22 cellular contexts compared by ENCODE assay signal in the genomic region with DNA sequence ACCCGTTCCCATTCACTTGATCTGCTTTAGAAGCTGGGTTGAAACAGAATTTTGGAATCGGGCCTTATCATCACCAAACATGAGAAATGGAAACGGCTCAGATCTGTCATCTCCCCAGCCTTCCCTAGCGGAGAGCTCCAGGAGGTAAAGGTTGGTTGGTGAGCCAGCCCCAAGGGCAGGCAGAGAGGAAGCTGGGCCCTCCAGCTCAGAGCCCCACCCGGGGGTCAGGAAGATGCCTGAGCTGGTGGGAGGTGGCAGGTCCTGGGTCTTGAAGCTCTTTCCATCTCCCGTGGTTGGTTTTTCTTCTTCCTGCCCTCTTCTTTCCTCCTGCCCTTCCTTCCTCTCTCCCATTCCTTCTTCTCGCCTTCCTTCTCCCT.
A peak's percentile ranks its signal among the peaks of the same experiment; 100 is the strongest.
DNase-seq lines count a peak whose midpoint lies in the region; ATAC-seq and TF ChIP-seq lines count a peak whose summit lies in the region.
"Had no signal": no experiment of that assay in that cellular context is flagged by ENCODE, and none has a peak within 500 bp of the region (broad histone marks: within the 10 kb centered on the region; RNA-seq: fewer than 3 reads in every experiment).

No MANE protein-coding gene starts in this region.

- intact Hi-C loops in esophagus muscularis mucosa (cut with DNase I): no loop called here
- intact Hi-C loops in ovary (cut with DNase I): no loop called here

- H3K9me3 Mint-ChIP-seq in chondrocyte (ENCODE audit: low read depth) (peaks cover 11% of the 10 kb centered on the region), type B pancreatic cell (peaks cover 16% of the 10 kb centered on the region)

- H3K79me2 ChIP-seq in osteoblast (ENCODE audit: insufficient read depth, low read length): no peaks in the 10 kb centered on the region

- no peak for TF ChIP-seq CTCF in chondrocyte (IDR thresholded peaks at IDR 0.05)
- TF ChIP-seq CTCF in esophagus muscularis mucosa (IDR thresholded peaks at IDR 0.05): no peak
- no peak for TF ChIP-seq CTCF in osteoblast (IDR thresholded peaks at IDR 0.05; ENCODE audit: extremely low read depth, low read depth, low read length)
- no peak for TF ChIP-seq CTCF in type B pancreatic cell (conservative IDR thresholded peaks at IDR 0.05)
- TF ChIP-seq CTCF in ovary (IDR thresholded peaks at IDR 0.05): no peak

- TF ChIP-seq POLR2A in esophagus muscularis mucosa (IDR thresholded peaks at IDR 0.05; ENCODE audit: low read depth) (no peak), ovary (IDR thresholded peaks at IDR 0.05) (no peak)

- H3K27ac ChIP-seq in esophagus muscularis mucosa (replicated peaks in 1 of 4): no peak overlapping the region
- no peak overlapping the region for H3K27ac ChIP-seq in osteoblast (ENCODE audit: low read depth, low read length)
- H3K27ac ChIP-seq in ovary: no peak overlapping the region
- H3K27ac ChIP-seq: A549; BLaER1 treated with 17β-estradiol and CSF1 and Interleukin-3, amounts not matched to agents 10 nM and 100 nM had no signal

- no peak for ATAC-seq in HG02870 (IDR thresholded peaks at IDR 0.05; ENCODE audit: unreplicated experiment)
- ATAC-seq: A549, GM23338, HCT116 had no signal

- H3K4me1 Mint-ChIP-seq in chondrocyte (ENCODE audit: low read depth): no peaks in the 10 kb centered on the region
- H3K4me1 Mint-ChIP-seq in type B pancreatic cell (ENCODE audit: unreplicated experiment): no peaks in the 10 kb centered on the region
- H3K4me1 Mint-ChIP-seq: CD14-positive monocyte; CD8-positive, alpha-beta memory T cell; GM23338; H9 had no signal

- TF ChIP-seq EP300 in esophagus muscularis mucosa (IDR thresholded peaks at IDR 0.05) (no peak), ovary (IDR thresholded peaks at IDR 0.05) (no peak)

- no peak overlapping the region for H2AFZ ChIP-seq in osteoblast (ENCODE audit: low read length)
- H2AFZ ChIP-seq: GM23338 had no signal

- no peak overlapping the region for H3K4me3 ChIP-seq in esophagus muscularis mucosa
- no peak overlapping the region for H3K4me3 ChIP-seq in osteoblast (ENCODE audit: insufficient read depth, low read length)
- H3K4me3 ChIP-seq in ovary: no peak overlapping the region
- H3K4me3 ChIP-seq: A549; BLaER1 treated with 17β-estradiol and CSF1 and Interleukin-3, amounts not matched to agents 10 nM and 100 nM; GM23338 had no signal

- H3K4me3 Mint-ChIP-seq in chondrocyte (ENCODE audit: unreplicated experiment) (no peak overlapping the region), type B pancreatic cell (no peak overlapping the region)
- H3K4me3 Mint-ChIP-seq: CD14-positive monocyte; CD4-positive, alpha-beta T cell; CD8-positive, alpha-beta memory T cell; GM23338; H9 had no signal

- H3K4me1 ChIP-seq in esophagus muscularis mucosa (no peaks in the 10 kb centered on the region), osteoblast (ENCODE audit: insufficient read depth, low read length) (no peaks in the 10 kb centered on the region), ovary (ENCODE audit: insufficient read depth) (no peaks in the 10 kb centered on the region)
- H3K4me1 ChIP-seq: A549; BE2C; BLaER1 treated with 17β-estradiol and CSF1 and Interleukin-3, amounts not matched to agents 10 nM and 100 nM had no signal

- H3K4me2 ChIP-seq in osteoblast (ENCODE audit: insufficient read depth, low read length): no peak overlapping the region
- H3K4me2 ChIP-seq: A549; BLaER1 treated with 17β-estradiol and CSF1 and Interleukin-3, amounts not matched to agents 10 nM and 100 nM; GM23338 had no signal

- H3K36me3 ChIP-seq in esophagus muscularis mucosa (no peaks in the 10 kb centered on the region), osteoblast (ENCODE audit: insufficient read depth, low read length) (no peaks in the 10 kb centered on the region), ovary (no peaks in the 10 kb centered on the region)
- H3K36me3 ChIP-seq: BE2C; BLaER1 treated with 17β-estradiol and CSF1 and Interleukin-3, amounts not matched to agents 10 nM and 100 nM had no signal

- no peaks in the 10 kb centered on the region for H3K36me3 Mint-ChIP-seq in chondrocyte (ENCODE audit: low read depth)
- H3K36me3 Mint-ChIP-seq in type B pancreatic cell: no peaks in the 10 kb centered on the region
- H3K36me3 Mint-ChIP-seq: CD14-positive monocyte; CD8-positive, alpha-beta memory T cell had no signal

- H3K27me3 ChIP-seq in esophagus muscularis mucosa: peaks cover 0 to 4% (median 0%) of the 10 kb centered on the region in 4 donors
- no peaks in the 10 kb centered on the region for H3K27me3 ChIP-seq in osteoblast (ENCODE audit: insufficient read depth, low read length)
- no peaks in the 10 kb centered on the region for H3K27me3 ChIP-seq in ovary
- H3K27me3 ChIP-seq: BE2C; BLaER1 treated with 17β-estradiol and CSF1 and Interleukin-3, amounts not matched to agents 10 nM and 100 nM had no signal

- WGBS in esophagus muscularis mucosa: 84% methylated on average over 7 of the region's 7 CpGs
- WGBS in ovary, 3 donors: 77 to 81% (median 79%) methylated on average over 7 of the region's 7 CpGs

- no peaks in the 10 kb centered on the region for H4K20me1 ChIP-seq in osteoblast (ENCODE audit: insufficient read depth, low read length)
- H4K20me1 ChIP-seq: BLaER1 treated with 17β-estradiol and CSF1 and Interleukin-3, amounts not matched to agents 10 nM and 100 nM had no signal

- H3K9me3 ChIP-seq in esophagus muscularis mucosa (peaks cover 0 to 14% (median 5%) of the 10 kb centered on the region in 4 donors), osteoblast (ENCODE audit: low read depth, low read length) (no peaks in the 10 kb centered on the region), ovary (peaks cover 0 to 3% of the 10 kb centered on the region in 2 donors)
- H3K9me3 ChIP-seq: BE2C had no signal

- no peak overlapping the region for H3K27ac Mint-ChIP-seq in chondrocyte (ENCODE audit: unreplicated experiment)
- H3K27ac Mint-ChIP-seq in type B pancreatic cell: no peak overlapping the region
- H3K27ac Mint-ChIP-seq: CD14-positive monocyte; CD4-positive, alpha-beta T cell; CD8-positive, alpha-beta memory T cell; GM23338; H9 had no signal

- H3K27me3 Mint-ChIP-seq in chondrocyte (ENCODE audit: low read depth): no peaks in the 10 kb centered on the region
- H3K27me3 Mint-ChIP-seq in type B pancreatic cell: peaks cover 6% of the 10 kb centered on the region
- H3K27me3 Mint-ChIP-seq: CD8-positive, alpha-beta memory T cell had no signal

- DNase-seq in chondrocyte (ENCODE audit: low spot score) (peak; percentile 20), esophagus muscularis mucosa (ENCODE audit: extremely low spot score) (peak; percentile 19), osteoblast (ENCODE audit: insufficient read length, low spot score, missing footprints) (peak; percentile 54), type B pancreatic cell (ENCODE audit: extremely low spot score, unreplicated experiment) (peak; percentile 16), ovary (no peak)
- no peak for DNase-seq in effector CD4-positive, alpha-beta T cell
- DNase-seq: 8988T; ACHN; AML-193; BE2C; CD4-positive, alpha-beta T cell; DMS53; DMS79 treated with DMSO at 0.1 percent for 48 hours; GF-D8; H9 had no signal

Comparison
In these comparisons a context has a peak if more than half of its experiments do, and no peak if none do; other contexts are left out.
1. DNase-seq: peak in chondrocyte (single experiment), esophagus muscularis mucosa (single experiment), osteoblast (single experiment) and type B pancreatic cell (single experiment); none in effector CD4-positive, alpha-beta T cell (single experiment) and ovary (0 of 5).